Comparison of ENCODE assay signal across 14 cellular contexts in genomic region chr22:21055564-21055834, GRCh38. TPM values are rescaled to one million over a fixed set of nuclear protein-coding genes. Genes with fewer than 3 reads are reported as not detected.
DNase-seq lines count a peak whose midpoint lies in the region; ATAC-seq, FAIRE-seq and TF ChIP-seq lines count a peak whose summit lies in the region.
"Had no signal": no experiment of that assay in that cellular context is flagged by ENCODE, and none has a peak within 500 bp of the region (broad histone marks: within the 10 kb centered on the region; RNA-seq: fewer than 3 reads in every experiment).

No MANE protein-coding gene starts in this region.

- peaks cover 28% of the 10 kb centered on the region for H3K4me1 Mint-ChIP-seq in activated naive CD8-positive, alpha-beta T cell treated with anti-CD3 and anti-CD28 coated beads, Interleukin-2, amount 10 ng/mL, durations not matched to agents 7 days and 5 days
- peaks cover 15% of the 10 kb centered on the region for H3K4me1 Mint-ChIP-seq in activated naive CD8-positive, alpha-beta T cell treated with anti-CD3 and anti-CD28 coated beads for 36 hours
- H3K4me1 Mint-ChIP-seq in stimulated activated effector memory CD8-positive, alpha-beta T cell treated with anti-CD3 and anti-CD28 coated beads, Interleukin-12 subunit alpha, Interleukin-12 subunit beta, amount 100 ng/mL, for 72 hours = peaks cover 28% of the 10 kb centered on the region
- H3K4me1 Mint-ChIP-seq in chondrocyte (ENCODE audit: low read depth) = no peaks in the 10 kb centered on the region

- no peaks in the 10 kb centered on the region for H3K9me3 Mint-ChIP-seq in activated naive CD8-positive, alpha-beta T cell treated with anti-CD3 and anti-CD28 coated beads, Interleukin-2, amount 10 ng/mL, durations not matched to agents 7 days and 5 days
- no peaks in the 10 kb centered on the region for H3K9me3 Mint-ChIP-seq in activated naive CD8-positive, alpha-beta T cell treated with anti-CD3 and anti-CD28 coated beads for 36 hours
- no peaks in the 10 kb centered on the region for H3K9me3 Mint-ChIP-seq in stimulated activated effector memory CD8-positive, alpha-beta T cell treated with anti-CD3 and anti-CD28 coated beads, Interleukin-12 subunit alpha, Interleukin-12 subunit beta, amount 100 ng/mL, for 72 hours
- no peaks in the 10 kb centered on the region for H3K9me3 Mint-ChIP-seq in chondrocyte (ENCODE audit: low read depth)

- no peak for TF ChIP-seq CTCF in Loucy (conservative IDR thresholded peaks at IDR 0.05; ENCODE audit: low read length)
- TF ChIP-seq CTCF in K562 (IDR thresholded peaks at IDR 0.05 in 2 of 3, conservative IDR thresholded peaks at IDR 0.05 in 1 of 3; ENCODE audit: insufficient read depth in 2 of 3, low read depth in 1 of 3, low read length in 3 of 3) = no peak
- no peak for TF ChIP-seq CTCF in chondrocyte (IDR thresholded peaks at IDR 0.05)

- peaks cover 10% of the 10 kb centered on the region for H3K27me3 Mint-ChIP-seq in activated naive CD8-positive, alpha-beta T cell treated with anti-CD3 and anti-CD28 coated beads, Interleukin-2, amount 10 ng/mL, durations not matched to agents 7 days and 5 days
- peaks cover 11% of the 10 kb centered on the region for H3K27me3 Mint-ChIP-seq in activated naive CD8-positive, alpha-beta T cell treated with anti-CD3 and anti-CD28 coated beads for 36 hours
- H3K27me3 Mint-ChIP-seq in chondrocyte (ENCODE audit: low read depth) = peaks cover 3% of the 10 kb centered on the region

- H3K36me3 ChIP-seq in Loucy (ENCODE audit: insufficient read depth, low read length) = no peaks in the 10 kb centered on the region
- no peaks in the 10 kb centered on the region for H3K36me3 ChIP-seq in K562 (ENCODE audit: control insufficient read depth, insufficient read depth, low read length)
- H3K36me3 ChIP-seq: HAP-1 had no signal

- peak overlapping the region; percentile 9 for H3K4me2 ChIP-seq in Loucy (ENCODE audit: low read depth, low read length, poor library complexity, severe bottlenecking)
- peak overlapping the region; percentile 71; the same call in 1 of the 2 replicates for H3K4me2 ChIP-seq in K562 (ENCODE audit: insufficient read depth, low read length)

- H3K79me2 ChIP-seq in Loucy (ENCODE audit: insufficient read depth, low read length) (no peaks in the 10 kb centered on the region), K562 (ENCODE audit: control insufficient read depth, insufficient read depth, low read length) (no peaks in the 10 kb centered on the region)

- 10% methylated on average over 4 of the region's 4 CpGs for WGBS in K562 (ENCODE audit: insufficient coverage, low coverage, missing lambda C conversion rate)

- intact Hi-C loops in K562 (cut with micrococcal nuclease) = loop anchor here (5.0 kb wide), 1 partner anchor 53 kb away; the partner anchor contains the start of gene THAP7

- no peaks in the 10 kb centered on the region for H3K9me2 ChIP-seq in Loucy (replicated peaks; ENCODE audit: low read depth, low read length)

- H4K20me1 ChIP-seq in Loucy (ENCODE audit: insufficient read depth, low read length, poor library complexity, severe bottlenecking) = no peaks in the 10 kb centered on the region
- peaks cover 33% of the 10 kb centered on the region; the same call in 1 of the 2 replicates for H4K20me1 ChIP-seq in K562 (replicated peaks; ENCODE audit: control insufficient read depth, insufficient read depth, low read length)

- CTCF ChIA-PET in K562 (lab: Yijun Ruan, JAX; ENCODE audit: low intra/inter-chr PET ratio) = interaction anchor here (0.5 kb wide), 1 partner anchor 128 kb away, joined by 4 read pairs; no protein-coding TSS in a partner anchor

- no peak for TF ChIP-seq RAD21 in K562 (CRISPR knock-in tag; conservative IDR thresholded peaks at IDR 0.05 in 1 of 2, IDR thresholded peaks at IDR 0.05 in 1 of 2)

- peak overlapping the region; percentile 73 for H3K4me3 Mint-ChIP-seq in activated naive CD8-positive, alpha-beta T cell treated with anti-CD3 and anti-CD28 coated beads, Interleukin-2, amount 10 ng/mL, durations not matched to agents 7 days and 5 days
- no peak overlapping the region for H3K4me3 Mint-ChIP-seq in activated naive CD8-positive, alpha-beta T cell treated with anti-CD3 and anti-CD28 coated beads for 36 hours
- peak overlapping the region; percentile 6 for H3K4me3 Mint-ChIP-seq in stimulated activated effector memory CD8-positive, alpha-beta T cell treated with anti-CD3 and anti-CD28 coated beads, Interleukin-12 subunit alpha, Interleukin-12 subunit beta, amount 100 ng/mL, for 72 hours
- H3K4me3 Mint-ChIP-seq in chondrocyte (ENCODE audit: unreplicated experiment) = no peak overlapping the region

- TF ChIP-seq POLR2A in K562 (conservative IDR thresholded peaks at IDR 0.05) = no peak

- ATAC-seq in activated naive CD8-positive, alpha-beta T cell treated with anti-CD3 and anti-CD28 coated beads, Interleukin-2, amount 10 ng/mL, durations not matched to agents 7 days and 5 days (ENCODE audit: low read depth) = peak; percentile 40
- ATAC-seq in K562 = peak; percentile 4; the same call in 2 of the 3 replicates
- no peak for ATAC-seq in stimulated activated effector memory CD8-positive, alpha-beta T cell treated with anti-CD3 and anti-CD28 coated beads, Interleukin-12 subunit alpha, Interleukin-12 subunit beta, amount 100 ng/mL, for 72 hours

- FAIRE-seq in K562 (lab: Jason Lieb, UNC) = no peak

- H3K4me1 ChIP-seq in Loucy (ENCODE audit: insufficient read depth, low read length, poor library complexity, severe bottlenecking) (peaks cover 28% of the 10 kb centered on the region), K562 (replicated peaks in 1 of 2; ENCODE audit: control insufficient read depth in 2 of 2, insufficient read depth in 2 of 2, low read length in 2 of 2) (peaks cover 26 to 40% of the 10 kb centered on the region in 2 experiments)
- H3K4me1 ChIP-seq: HAP-1 had no signal

- H3K27me3 ChIP-seq in Loucy (ENCODE audit: insufficient read depth, low read length, poor library complexity, severe bottlenecking) (no peaks in the 10 kb centered on the region), K562 (ENCODE audit: control insufficient read depth in 2 of 2, insufficient read depth in 2 of 2, low read length in 2 of 2) (peaks cover 20 to 64% of the 10 kb centered on the region in 2 experiments; a peak in 4 of 5 replicates)

- H3K9ac ChIP-seq in Loucy (ENCODE audit: low read depth, low read length, poor library complexity, severe bottlenecking) = no peak overlapping the region
- H3K9ac ChIP-seq in K562 (ENCODE audit: insufficient read depth in 1 of 2, low read depth in 2 of 2, low read length in 2 of 2) = peak overlapping the region in 1 of 2 experiments; percentile 75; a peak in 2 of 4 replicates

- POLR2A ChIA-PET in activated naive CD8-positive, alpha-beta T cell treated with anti-CD3 and anti-CD28 coated beads, Interleukin-2, amount 10 ng/mL, durations not matched to agents 7 days and 5 days (lab: Charles Lee) = interaction anchor here (1.4 kb wide), 1 partner anchor 9 kb away, joined by 5 read pairs; no protein-coding TSS in a partner anchor
- POLR2A ChIA-PET in K562 (lab: Yijun Ruan, JAX) = interaction anchor here (0.6 to 4.8 kb wide), 10 partner anchors 10 to 1228 kb away, joined by 3 to 54 read pairs (median 5); partner anchors contain the start of genes LRRC74B and LZTR1

- no peak overlapping the region for H3K27ac ChIP-seq in K562 (ENCODE audit: extremely low read depth, low read depth, low read length)

- in situ Hi-C loops in K562 (cut with MboI) = loop anchor here (5.0 kb wide), 1 partner anchor 373 kb away; no protein-coding TSS in a partner anchor

- no TSS peak for BruUV-seq in K562 (replicated peaks; lab: Mats Ljungman, UMichigan)

- H3K4me3 ChIP-seq in Loucy (ENCODE audit: low read length, poor library complexity, severe bottlenecking) = no peak overlapping the region
- H3K4me3 ChIP-seq in K562 = no peak overlapping the region
- H3K4me3 ChIP-seq: HAP-1 had no signal

- no peaks in the 10 kb centered on the region for H3F3A ChIP-seq in Loucy (ENCODE audit: low read depth)

- H3K9me1 ChIP-seq in K562 (ENCODE audit: control insufficient read depth, insufficient read depth, low read length) = peaks cover 15% of the 10 kb centered on the region

- peak overlapping the region; percentile 55 for H3K27ac Mint-ChIP-seq in activated naive CD8-positive, alpha-beta T cell treated with anti-CD3 and anti-CD28 coated beads, Interleukin-2, amount 10 ng/mL, durations not matched to agents 7 days and 5 days
- H3K27ac Mint-ChIP-seq in activated naive CD8-positive, alpha-beta T cell treated with anti-CD3 and anti-CD28 coated beads for 36 hours = no peak overlapping the region
- H3K27ac Mint-ChIP-seq in stimulated activated effector memory CD8-positive, alpha-beta T cell treated with anti-CD3 and anti-CD28 coated beads, Interleukin-12 subunit alpha, Interleukin-12 subunit beta, amount 100 ng/mL, for 72 hours = peak overlapping the region; percentile 75
- H3K27ac Mint-ChIP-seq in chondrocyte (ENCODE audit: unreplicated experiment) = no peak overlapping the region

- no peaks in the 10 kb centered on the region for H3K36me3 Mint-ChIP-seq in activated naive CD8-positive, alpha-beta T cell treated with anti-CD3 and anti-CD28 coated beads, Interleukin-2, amount 10 ng/mL, durations not matched to agents 7 days and 5 days
- no peaks in the 10 kb centered on the region for H3K36me3 Mint-ChIP-seq in activated naive CD8-positive, alpha-beta T cell treated with anti-CD3 and anti-CD28 coated beads for 36 hours
- H3K36me3 Mint-ChIP-seq in stimulated activated effector memory CD8-positive, alpha-beta T cell treated with anti-CD3 and anti-CD28 coated beads, Interleukin-12 subunit alpha, Interleukin-12 subunit beta, amount 100 ng/mL, for 72 hours = no peaks in the 10 kb centered on the region
- H3K36me3 Mint-ChIP-seq in chondrocyte (ENCODE audit: low read depth) = no peaks in the 10 kb centered on the region

- H2AFZ ChIP-seq in Loucy (ENCODE audit: low read length) (peak overlapping the region; percentile 9; the same call in 1 of the 2 replicates), K562 (ENCODE audit: low read depth, low read length) (peak overlapping the region; percentile 64)

- no peaks in the 10 kb centered on the region for H3K9me3 ChIP-seq in Loucy (ENCODE audit: insufficient read depth, low read depth, low read length)
- no peaks in the 10 kb centered on the region for H3K9me3 ChIP-seq in K562 (replicated peaks; ENCODE audit: control insufficient read depth, insufficient read depth, low read depth, low read length)
- H3K9me3 ChIP-seq: HAP-1 had no signal

- no peak for TF ChIP-seq EP300 in K562 (IDR thresholded peaks at IDR 0.05; ENCODE audit: low read length)

- DNase-seq in activated naive CD8-positive, alpha-beta T cell treated with anti-CD3 and anti-CD28 coated beads, Interleukin-2, amount 10 ng/mL, durations not matched to agents 7 days and 5 days = no peak
- no peak for DNase-seq in activated naive CD8-positive, alpha-beta T cell treated with anti-CD3 and anti-CD28 coated beads for 36 hours
- DNase-seq in K562 (ENCODE audit: extremely low read depth in 1 of 4, low spot score in 3 of 4) (no peak), chondrocyte (ENCODE audit: low spot score) (no peak), globus pallidus (ENCODE audit: low spot score) (no peak), NCI-H524 treated with DMSO at 0.1 percent for 48 hours (lab: John Stamatoyannopoulos, UW) (no peak)
- DNase-seq in stimulated activated effector memory CD8-positive, alpha-beta T cell treated with anti-CD3 and anti-CD28 coated beads, Interleukin-12 subunit alpha, Interleukin-12 subunit beta, amount 100 ng/mL, for 72 hours (ENCODE audit: low spot score in 2 of 2) = no peak
- DNase-seq: NCI-H1436, NCI-H2081, NCI-H510A treated with DMSO at 0.1 percent for 48 hours, SIG-M5 had no signal

RNA-seq across cellular contexts. Expression of gene LRRC74B, which starts 9.8 kb away (rescaled TPM):
- not detected for total RNA-seq in activated naive CD8-positive, alpha-beta T cell treated with anti-CD3 and anti-CD28 coated beads, Interleukin-2, amount 10 ng/mL, durations not matched to agents 7 days and 5 days
- total RNA-seq in activated naive CD8-positive, alpha-beta T cell treated with anti-CD3 and anti-CD28 coated beads for 36 hours = not detected
- total RNA-seq in K562 (2011; cell fraction: chromatin; rRNA removed; ENCODE audit: low replicate concordance) = 0.16 and 0.28 TPM in 2 replicates
- total RNA-seq in K562 (2011; cell fraction: nucleolus; rRNA removed) = 0.26 TPM in 1 of 2 replicates, not detected in the other
- total RNA-seq in K562 (2011; cell fraction: nucleoplasm; rRNA removed) = not detected in 2 replicates
- not detected in 2 replicates for total RNA-seq in K562 (2014; rRNA removed)
- total RNA-seq in K562 (2014; rRNA removed; fragmentation: Illumina TruSeq; extraction: Trizol) = not detected in 2 replicates
- total RNA-seq in K562 (2015; rRNA removed; fragmentation: Illumina TruSeq; extraction: Trizol) = not detected in 2 replicates
- total RNA-seq in K562 (2021) = not detected in 2 replicates
- polyA plus RNA-seq in K562 (2011; rRNA removed) = not detected in 2 replicates
- 0.01 TPM in 2 replicates for polyA plus RNA-seq in K562 (2011; cell fraction: cytosol; rRNA removed)
- polyA plus RNA-seq in K562 (2011; cell fraction: nucleus; rRNA removed) = 0.03 and 0.11 TPM in 2 replicates
- polyA plus RNA-seq in K562 (2012) = 0.21 TPM in 1 of 2 replicates, not detected in the other
- polyA plus RNA-seq in K562 (2014; fragmentation: Illumina TruSeq; extraction: Trizol) = not detected in 2 replicates
- polyA plus RNA-seq in K562 (2014; fragmentation: Nextera tagmentation; extraction: Ambion mirVana) = not detected
- polyA plus RNA-seq in K562 (2014; rRNA removed) = 0.04 TPM in 1 of 2 replicates, not detected in the other
- polyA minus RNA-seq in K562 (2011; rRNA and poly(A)+ RNA removed) = not detected in 2 replicates
- not detected in 2 replicates for polyA minus RNA-seq in K562 (2011; cell fraction: cytosol; rRNA and poly(A)+ RNA removed)
- polyA minus RNA-seq in K562 (2011; cell fraction: nucleus; rRNA and poly(A)+ RNA removed) = not detected in 2 replicates
- total RNA-seq in chondrocyte = not detected in 3 replicates
- total RNA-seq: HT1080 had no signal

RNA-seq across cellular contexts. Expression of gene SLC7A4, which starts 23.1 kb away (rescaled TPM):
- total RNA-seq in activated naive CD8-positive, alpha-beta T cell treated with anti-CD3 and anti-CD28 coated beads, Interleukin-2, amount 10 ng/mL, durations not matched to agents 7 days and 5 days = 1 to 10 TPM in 1 of 2 experiments, under 1 TPM in 1; 0.79 to 1.2 TPM
- total RNA-seq in activated naive CD8-positive, alpha-beta T cell treated with anti-CD3 and anti-CD28 coated beads for 36 hours = under 1 TPM; 0.41 to 0.44 TPM
- not detected in 2 replicates for total RNA-seq in K562 (2011; cell fraction: chromatin; rRNA removed; ENCODE audit: low replicate concordance)
- not detected in 2 replicates for total RNA-seq in K562 (2011; cell fraction: nucleolus; rRNA removed)
- total RNA-seq in K562 (2011; cell fraction: nucleoplasm; rRNA removed) = not detected in 2 replicates
- total RNA-seq in K562 (2014; rRNA removed) (not detected in 2 replicates), K562 (2014; rRNA removed; fragmentation: Illumina TruSeq; extraction: Trizol) (not detected in 2 replicates), K562 (2015; rRNA removed; fragmentation: Illumina TruSeq; extraction: Trizol) (not detected in 2 replicates), K562 (2021) (not detected in 2 replicates), chondrocyte (0.22 to 0.28 TPM in 2 of 3 replicates, not detected in the other)
- polyA plus RNA-seq in K562 (2011; rRNA removed) (not detected in 2 replicates), K562 (2014; fragmentation: Illumina TruSeq; extraction: Trizol) (not detected in 2 replicates), K562 (2014; fragmentation: Nextera tagmentation; extraction: Ambion mirVana) (not detected), K562 (2014; rRNA removed) (not detected in 2 replicates)
- 0.07 TPM in 1 of 2 replicates, not detected in the other for polyA plus RNA-seq in K562 (2011; cell fraction: cytosol; rRNA removed)
- not detected in 2 replicates for polyA plus RNA-seq in K562 (2011; cell fraction: nucleus; rRNA removed)
- polyA plus RNA-seq in K562 (2012) = 0.03 and 0.14 TPM in 2 replicates
- not detected in 2 replicates for polyA minus RNA-seq in K562 (2011; rRNA and poly(A)+ RNA removed)
- polyA minus RNA-seq in K562 (2011; cell fraction: cytosol; rRNA and poly(A)+ RNA removed) = not detected in 2 replicates
- not detected in 2 replicates for polyA minus RNA-seq in K562 (2011; cell fraction: nucleus; rRNA and poly(A)+ RNA removed)
- total RNA-seq: HT1080 had no signal

RNA-seq across cellular contexts. Expression of gene P2RX6, which starts 40.5 kb away (rescaled TPM):
- total RNA-seq in activated naive CD8-positive, alpha-beta T cell treated with anti-CD3 and anti-CD28 coated beads, Interleukin-2, amount 10 ng/mL, durations not matched to agents 7 days and 5 days = 1 to 10 TPM in 1 of 2 experiments, under 1 TPM in 1; 0.82 to 1.9 TPM
- under 1 TPM; 0.14 to 0.43 TPM for total RNA-seq in activated naive CD8-positive, alpha-beta T cell treated with anti-CD3 and anti-CD28 coated beads for 36 hours
- 8.3 and 26.4 TPM in 2 replicates for total RNA-seq in K562 (2011; cell fraction: chromatin; rRNA removed; ENCODE audit: low replicate concordance)
- 15.5 and 19.3 TPM in 2 replicates for total RNA-seq in K562 (2011; cell fraction: nucleolus; rRNA removed)
- 13.6 and 14.4 TPM in 2 replicates for total RNA-seq in K562 (2011; cell fraction: nucleoplasm; rRNA removed)
- total RNA-seq in K562 (2014; rRNA removed) (1.5 and 1.9 TPM in 2 replicates), K562 (2014; rRNA removed; fragmentation: Illumina TruSeq; extraction: Trizol) (0.77 and 1.0 TPM in 2 replicates), K562 (2015; rRNA removed; fragmentation: Illumina TruSeq; extraction: Trizol) (1.6 and 1.7 TPM in 2 replicates), K562 (2021) (2.3 and 2.7 TPM in 2 replicates), chondrocyte (2.1 to 4.9 TPM (median 2.2 TPM) in 3 replicates)
- polyA plus RNA-seq in K562 (2011; rRNA removed) (1.2 and 1.5 TPM in 2 replicates), K562 (2014; fragmentation: Illumina TruSeq; extraction: Trizol) (1.3 and 1.5 TPM in 2 replicates), K562 (2014; fragmentation: Nextera tagmentation; extraction: Ambion mirVana) (under 1 TPM in 1 of 2 experiments, not detected in 1; 0.01 TPM), K562 (2014; rRNA removed) (3.7 and 3.9 TPM in 2 replicates)
- 1.4 and 2.2 TPM in 2 replicates for polyA plus RNA-seq in K562 (2011; cell fraction: cytosol; rRNA removed)
- polyA plus RNA-seq in K562 (2011; cell fraction: nucleus; rRNA removed) = 16.2 and 34.8 TPM in 2 replicates
- polyA plus RNA-seq in K562 (2012) = 4.7 and 7.9 TPM in 2 replicates
- polyA minus RNA-seq in K562 (2011; rRNA and poly(A)+ RNA removed) = 1.6 and 2.5 TPM in 2 replicates
- polyA minus RNA-seq in K562 (2011; cell fraction: cytosol; rRNA and poly(A)+ RNA removed) = 1.0 TPM in 1 of 2 replicates, not detected in the other
- 5.6 and 7.5 TPM in 2 replicates for polyA minus RNA-seq in K562 (2011; cell fraction: nucleus; rRNA and poly(A)+ RNA removed)

RNA-seq across cellular contexts. Expression of gene THAP7, which starts 53.6 kb away (rescaled TPM):
- 10 to 100 TPM; 33.6 to 33.8 TPM for total RNA-seq in activated naive CD8-positive, alpha-beta T cell treated with anti-CD3 and anti-CD28 coated beads, Interleukin-2, amount 10 ng/mL, durations not matched to agents 7 days and 5 days
- 10 to 100 TPM; 34.3 to 34.5 TPM for total RNA-seq in activated naive CD8-positive, alpha-beta T cell treated with anti-CD3 and anti-CD28 coated beads for 36 hours
- 90.2 and 332 TPM in 2 replicates for total RNA-seq in K562 (2011; cell fraction: chromatin; rRNA removed; ENCODE audit: low replicate concordance)
- total RNA-seq in K562 (2011; cell fraction: nucleolus; rRNA removed) = 398 and 463 TPM in 2 replicates
- 158 and 211 TPM in 2 replicates for total RNA-seq in K562 (2011; cell fraction: nucleoplasm; rRNA removed)
- total RNA-seq in K562 (2014; rRNA removed) (245 and 323 TPM in 2 replicates), K562 (2014; rRNA removed; fragmentation: Illumina TruSeq; extraction: Trizol) (32.0 and 35.6 TPM in 2 replicates), K562 (2015; rRNA removed; fragmentation: Illumina TruSeq; extraction: Trizol) (120 and 129 TPM in 2 replicates), K562 (2021) (169 and 183 TPM in 2 replicates), chondrocyte (15.7 to 22.5 TPM (median 17.2 TPM) in 3 replicates)
- polyA plus RNA-seq in K562 (2011; rRNA removed) (75.4 and 94.6 TPM in 2 replicates), K562 (2014; fragmentation: Illumina TruSeq; extraction: Trizol) (84.1 and 121 TPM in 2 replicates), K562 (2014; fragmentation: Nextera tagmentation; extraction: Ambion mirVana) (10 to 100 TPM in 1 of 2 experiments, 1 to 10 TPM in 1; 7.9 to 33.1 TPM), K562 (2014; rRNA removed) (263 and 266 TPM in 2 replicates)
- polyA plus RNA-seq in K562 (2011; cell fraction: cytosol; rRNA removed) = 137 and 308 TPM in 2 replicates
- polyA plus RNA-seq in K562 (2011; cell fraction: nucleus; rRNA removed) = 202 and 335 TPM in 2 replicates
- 114 and 118 TPM in 2 replicates for polyA plus RNA-seq in K562 (2012)
- polyA minus RNA-seq in K562 (2011; rRNA and poly(A)+ RNA removed) = 39.0 and 48.5 TPM in 2 replicates
- polyA minus RNA-seq in K562 (2011; cell fraction: cytosol; rRNA and poly(A)+ RNA removed) = 53.5 and 55.4 TPM in 2 replicates
- polyA minus RNA-seq in K562 (2011; cell fraction: nucleus; rRNA and poly(A)+ RNA removed) = 261 and 385 TPM in 2 replicates

Comparison
In these comparisons a context has a peak if more than half of its experiments do, and no peak if none do; other contexts are left out.
1. H3K27ac Mint-ChIP-seq: peak in activated naive CD8-positive, alpha-beta T cell treated with anti-CD3 and anti-CD28 coated beads, Interleukin-2, amount 10 ng/mL, durations not matched to agents 7 days and 5 days (single experiment) and stimulated activated effector memory CD8-positive, alpha-beta T cell treated with anti-CD3 and anti-CD28 coated beads, Interleukin-12 subunit alpha, Interleukin-12 subunit beta, amount 100 ng/mL, for 72 hours (single experiment); none in activated naive CD8-positive, alpha-beta T cell treated with anti-CD3 and anti-CD28 coated beads for 36 hours (single experiment) and chondrocyte (single experiment).
2. H3K4me3 Mint-ChIP-seq: peak in activated naive CD8-positive, alpha-beta T cell treated with anti-CD3 and anti-CD28 coated beads, Interleukin-2, amount 10 ng/mL, durations not matched to agents 7 days and 5 days (single experiment) and stimulated activated effector memory CD8-positive, alpha-beta T cell treated with anti-CD3 and anti-CD28 coated beads, Interleukin-12 subunit alpha, Interleukin-12 subunit beta, amount 100 ng/mL, for 72 hours (single experiment); none in activated naive CD8-positive, alpha-beta T cell treated with anti-CD3 and anti-CD28 coated beads for 36 hours (single experiment) and chondrocyte (single experiment).